8 cellular contexts compared by ENCODE assay signal in the genomic region with DNA sequence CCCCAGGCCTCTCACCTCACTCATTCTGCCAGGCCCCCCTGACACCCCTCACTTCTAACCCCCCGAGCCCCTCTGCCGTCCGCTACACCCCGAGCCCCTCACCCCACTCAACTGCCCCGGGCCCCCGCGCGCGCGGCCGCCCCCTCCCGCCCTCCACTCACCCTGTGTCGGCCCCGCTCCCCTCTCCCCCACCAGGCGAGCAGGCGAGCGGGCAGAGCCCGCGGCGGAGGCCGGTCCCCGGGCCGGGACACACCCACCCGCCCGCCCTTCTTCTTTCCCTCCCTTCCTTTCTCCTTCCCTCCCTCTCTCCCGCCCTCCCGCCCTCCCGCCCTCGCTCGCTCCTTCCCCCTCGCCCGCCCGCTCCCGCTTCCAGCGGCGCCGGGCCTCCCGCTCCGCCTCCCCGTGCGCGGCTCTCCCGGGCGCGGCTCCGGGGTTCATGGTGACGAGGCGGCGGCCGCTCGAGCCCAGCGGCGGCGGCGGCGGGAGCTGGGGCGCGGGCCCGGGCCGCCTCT. TPM values are rescaled to one million over a fixed set of nuclear protein-coding genes. Genes with fewer than 3 reads are reported as not detected.
DNase-seq lines count a peak whose midpoint lies in the region; ATAC-seq and TF ChIP-seq lines count a peak whose summit lies in the region.

A gene with protein sequence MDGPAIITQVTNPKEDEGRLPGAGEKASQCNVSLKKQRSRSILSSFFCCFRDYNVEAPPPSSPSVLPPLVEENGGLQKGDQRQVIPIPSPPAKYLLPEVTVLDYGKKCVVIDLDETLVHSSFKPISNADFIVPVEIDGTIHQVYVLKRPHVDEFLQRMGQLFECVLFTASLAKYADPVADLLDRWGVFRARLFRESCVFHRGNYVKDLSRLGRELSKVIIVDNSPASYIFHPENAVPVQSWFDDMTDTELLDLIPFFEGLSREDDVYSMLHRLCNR (plus strand): TSS at position 341 of the 512 bp plus-strand sequence. CDS start 320 bp downstream, outside the sequence.

- no peak within 1 kb of the TSS for H3K27ac Mint-ChIP-seq in activated naive CD8-positive, alpha-beta T cell treated with anti-CD3 and anti-CD28 coated beads for 36 hours
- peak within 1 kb of the TSS; percentile 33 for H3K27ac Mint-ChIP-seq in glutamatergic neuron (ENCODE audit: unreplicated experiment)

- H3K36me3 ChIP-seq in neuron (ENCODE audit: insufficient read depth, low read length): no peaks in the 10 kb centered on the region

- H3K27me3 ChIP-seq in neuron (ENCODE audit: insufficient read depth, low read length): no peaks in the 10 kb centered on the region

- peak within 1 kb of the TSS; percentile 58 for H2AFZ ChIP-seq in neuron (ENCODE audit: low read depth, low read length)

- peaks cover 21% of the 10 kb centered on the region for H3K4me1 Mint-ChIP-seq in activated naive CD8-positive, alpha-beta T cell treated with anti-CD3 and anti-CD28 coated beads for 36 hours
- H3K4me1 Mint-ChIP-seq in glutamatergic neuron (ENCODE audit: low read depth, unreplicated experiment): no peaks in the 10 kb centered on the region

- H3K27me3 Mint-ChIP-seq in activated naive CD8-positive, alpha-beta T cell treated with anti-CD3 and anti-CD28 coated beads for 36 hours: peaks cover 13% of the 10 kb centered on the region
- H3K27me3 Mint-ChIP-seq in glutamatergic neuron (ENCODE audit: unreplicated experiment): peaks cover 22% of the 10 kb centered on the region

- H3K9me3 Mint-ChIP-seq in activated naive CD8-positive, alpha-beta T cell treated with anti-CD3 and anti-CD28 coated beads for 36 hours: no peaks in the 10 kb centered on the region
- H3K9me3 Mint-ChIP-seq in glutamatergic neuron (ENCODE audit: unreplicated experiment): peaks cover 10% of the 10 kb centered on the region

- ATAC-seq in HG03432 (IDR thresholded peaks at IDR 0.05; ENCODE audit: unreplicated experiment): no peak

- no peaks in the 10 kb centered on the region for H3K9me3 ChIP-seq in neuron (ENCODE audit: low read length)

- peak within 1 kb of the TSS; percentile 78 for H3K4me3 Mint-ChIP-seq in activated naive CD8-positive, alpha-beta T cell treated with anti-CD3 and anti-CD28 coated beads for 36 hours
- H3K4me3 Mint-ChIP-seq in glutamatergic neuron (ENCODE audit: unreplicated experiment): peak within 1 kb of the TSS; percentile 87

- H3K36me3 Mint-ChIP-seq in activated naive CD8-positive, alpha-beta T cell treated with anti-CD3 and anti-CD28 coated beads for 36 hours: no peaks in the 10 kb centered on the region
- H3K36me3 Mint-ChIP-seq in glutamatergic neuron (ENCODE audit: unreplicated experiment): no peaks in the 10 kb centered on the region

- in situ Hi-C loops in Caki2 (cut with HindIII; ENCODE audit: low pct_unique_long_range_greater_than_20kb, low sequenced_read_pairs): no loop called here

- peaks cover 19% of the 10 kb centered on the region for H3K4me1 ChIP-seq in neuron (ENCODE audit: insufficient read depth, low read length)

- DNase-seq in Caki2 (ENCODE audit: low read depth) (no peak), LNCaP clone FGC (ENCODE audit: low read depth) (no peak), glutamatergic neuron (peak; percentile 56), GDM1 (lab: John Stamatoyannopoulos, UW) (no peak), middle frontal gyrus (ENCODE audit: extremely low spot score, low spot score) (no peak)
- DNase-seq in activated naive CD8-positive, alpha-beta T cell treated with anti-CD3 and anti-CD28 coated beads for 36 hours: peak; percentile 23

- TF ChIP-seq CTCF in LNCaP clone FGC (IDR thresholded peaks at IDR 0.05; ENCODE audit: control insufficient read depth, extremely low read depth, insufficient read depth): no peak
- TF ChIP-seq CTCF in glutamatergic neuron (IDR thresholded peaks at IDR 0.05; ENCODE audit: partially characterized antibody, unreplicated experiment): no peak

- peak within 1 kb of the TSS; percentile 69 for H3K4me3 ChIP-seq in LNCaP clone FGC (ENCODE audit: low read depth, low read length)
- peak within 1 kb of the TSS; percentile 61 for H3K4me3 ChIP-seq in neuron (ENCODE audit: low read length)

RNA-seq across cellular contexts. Expression of the gene that starts here (rescaled TPM):
- 36.4 and 40.8 TPM in 2 replicates for total RNA-seq in Caki2 (2014; rRNA removed; shearing (Covaris generic); ENCODE audit: low replicate concordance)
- total RNA-seq in activated naive CD8-positive, alpha-beta T cell treated with anti-CD3 and anti-CD28 coated beads for 36 hours: 1 to 10 TPM; 1.6 to 2.3 TPM
- total RNA-seq in glutamatergic neuron (ENCODE audit: unreplicated experiment): 6.6 TPM

Comparison
In these comparisons a context has a peak if more than half of its experiments do, and no peak if none do; other contexts are left out.
1. DNase-seq: peak in activated naive CD8-positive, alpha-beta T cell treated with anti-CD3 and anti-CD28 coated beads for 36 hours (single experiment) and glutamatergic neuron (single experiment); none in Caki2 (single experiment), LNCaP clone FGC (single experiment), GDM1 (single experiment) and middle frontal gyrus (single experiment).